Comparison of ENCODE assay signal across 8 cellular contexts in genomic region chr1:169113613-169114119, GRCh38. TPM values are rescaled to one million over a fixed set of nuclear protein-coding genes. Genes with fewer than 3 reads are reported as not detected.
DNase-seq lines count a peak whose midpoint lies in the region; ATAC-seq, FAIRE-seq and TF ChIP-seq lines count a peak whose summit lies in the region.

No MANE protein-coding gene starts in this region.

- peak; percentile 17 for FAIRE-seq in G401.6 (lab: Jason Lieb, UNC)

- H3K27ac ChIP-seq in osteoblast (ENCODE audit: low read depth, low read length) (peak overlapping the region; percentile 80), suprapubic skin (no peak overlapping the region)

- TF ChIP-seq EP300 in suprapubic skin (IDR thresholded peaks at IDR 0.05): no peak

- TF ChIP-seq CTCF in fibroblast of mammary gland (conservative IDR thresholded peaks at IDR 0.05; ENCODE audit: control insufficient read depth, insufficient read depth, low read depth, low read length): no peak
- TF ChIP-seq CTCF in osteoblast (IDR thresholded peaks at IDR 0.05; ENCODE audit: extremely low read depth, low read depth, low read length): no peak
- TF ChIP-seq CTCF in suprapubic skin (IDR thresholded peaks at IDR 0.05): no peak

- 78% methylated on average over 4 of the region's 4 CpGs for WGBS in suprapubic skin

- H3K9me3 ChIP-seq in osteoblast (ENCODE audit: low read depth, low read length) (no peaks in the 10 kb centered on the region), suprapubic skin (no peaks in the 10 kb centered on the region)

- no peak for TF ChIP-seq POLR2A in suprapubic skin (IDR thresholded peaks at IDR 0.05)

- H3K36me3 ChIP-seq in osteoblast (ENCODE audit: insufficient read depth, low read length) (peaks cover 12% of the 10 kb centered on the region), suprapubic skin (no peaks in the 10 kb centered on the region)

- H3K4me2 ChIP-seq in osteoblast (ENCODE audit: insufficient read depth, low read length): peak overlapping the region; percentile 69

- H3K4me1 ChIP-seq in osteoblast (ENCODE audit: insufficient read depth, low read length): peaks cover 42% of the 10 kb centered on the region
- peaks cover 47% of the 10 kb centered on the region for H3K4me1 ChIP-seq in suprapubic skin

- peaks cover 27% of the 10 kb centered on the region for H3K79me2 ChIP-seq in osteoblast (ENCODE audit: insufficient read depth, low read length)

- no peaks in the 10 kb centered on the region for H4K20me1 ChIP-seq in osteoblast (ENCODE audit: insufficient read depth, low read length)

- H3K4me3 ChIP-seq in fibroblast of mammary gland (ENCODE audit: control insufficient read depth, low read depth, low read length) (no peak overlapping the region), osteoblast (ENCODE audit: insufficient read depth, low read length) (peak overlapping the region; percentile 22), suprapubic skin (no peak overlapping the region)

- H2AFZ ChIP-seq in osteoblast (ENCODE audit: low read length): peak overlapping the region; percentile 85

- no peaks in the 10 kb centered on the region for H3K27me3 ChIP-seq in osteoblast (ENCODE audit: insufficient read depth, low read length)
- H3K27me3 ChIP-seq in suprapubic skin: no peaks in the 10 kb centered on the region

- ATAC-seq in GM19395 (IDR thresholded peaks at IDR 0.05; ENCODE audit: unreplicated experiment): no peak

- DNase-seq in RKO (ENCODE audit: low spot score) (peak; percentile 89), fibroblast of mammary gland (ENCODE audit: low read depth) (peak; percentile 87), osteoblast (ENCODE audit: insufficient read length, low spot score, missing footprints) (peak; percentile 79), DMS79 treated with DMSO at 0.1 percent for 48 hours (lab: John Stamatoyannopoulos, UW) (no peak), suprapubic skin (ENCODE audit: low spot score in 2 of 2) (no peak), NCI-H2171 (lab: John Stamatoyannopoulos, UW) (no peak)

RNA-seq across cellular contexts. Expression of gene ATP1B1, which starts 7.2 kb away (rescaled TPM):
- total RNA-seq in osteoblast: 8.3 and 12.7 TPM in 2 replicates
- 100 to 1,000 TPM in 2 of 4 donors, 10 to 100 TPM in 2; 63.3 to 150 (median 108) TPM for total RNA-seq in suprapubic skin

Comparison
In these comparisons a context has a peak if more than half of its experiments do, and no peak if none do; other contexts are left out.
1. DNase-seq: peak in RKO (single experiment), fibroblast of mammary gland (single experiment) and osteoblast (single experiment); none in DMS79 treated with DMSO at 0.1 percent for 48 hours (single experiment), suprapubic skin (0 of 2) and NCI-H2171 (single experiment).